Comparison of ENCODE assay signal across 1 cellular context in the genomic region with DNA sequence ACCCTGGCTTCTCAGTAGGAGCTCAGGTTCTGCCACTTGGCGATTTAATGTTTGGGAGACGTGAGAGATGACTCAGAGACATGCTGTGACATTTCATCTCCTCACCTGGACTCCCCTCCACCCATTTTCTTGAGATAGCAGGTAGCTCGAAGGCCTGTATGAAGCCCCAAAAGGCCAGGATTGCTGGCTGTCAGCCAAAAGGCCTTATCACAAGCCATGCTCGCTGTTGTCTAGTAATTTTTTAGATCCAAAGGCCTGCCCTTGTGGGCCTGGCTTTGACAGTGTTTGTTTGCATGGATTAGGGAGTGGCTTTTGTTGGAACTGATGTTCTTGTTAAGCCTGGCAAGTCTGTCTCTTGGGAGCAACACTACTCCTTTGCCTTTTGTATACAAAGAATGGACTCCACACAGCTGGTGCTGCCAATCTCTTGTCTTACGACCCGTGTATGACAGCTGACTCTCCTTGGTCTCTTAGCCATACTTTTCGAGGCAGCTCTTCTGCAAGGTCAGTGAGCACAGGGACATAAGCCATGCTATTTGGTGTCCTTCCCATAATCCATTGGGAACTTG.
TF ChIP-seq lines count a peak whose summit lies in the region.

No MANE protein-coding gene starts in this region.

TF ChIP-seq in HCT116, 20 proteins besides CTCF, POLR2A, EP300 and RAD21 (continued from another document):
- TF ChIP-seq TCF7L2 (IDR thresholded peaks at IDR 0.05; ENCODE audit: borderline replicate concordance, extremely low read depth, insufficient read depth, insufficient read length), result no peak
- no peak for TF ChIP-seq ELF1 (IDR thresholded peaks at IDR 0.05; ENCODE audit: borderline replicate concordance, low read depth)
- TF ChIP-seq, protein P1, sequence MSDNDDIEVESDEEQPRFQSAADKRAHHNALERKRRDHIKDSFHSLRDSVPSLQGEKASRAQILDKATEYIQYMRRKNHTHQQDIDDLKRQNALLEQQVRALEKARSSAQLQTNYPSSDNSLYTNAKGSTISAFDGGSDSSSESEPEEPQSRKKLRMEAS (IDR thresholded peaks at IDR 0.05), result no peak; the same call in 1 of the 2 replicates
- no peak for TF ChIP-seq YY1 (IDR thresholded peaks at IDR 0.05; ENCODE audit: extremely low read depth, insufficient replicate concordance, low read depth, low read length)
- no peak for TF ChIP-seq ZFX (IDR thresholded peaks at IDR 0.05)
- no peak for TF ChIP-seq EGR1 (IDR thresholded peaks at IDR 0.05; ENCODE audit: low read depth)
- TF ChIP-seq, protein P2, sequence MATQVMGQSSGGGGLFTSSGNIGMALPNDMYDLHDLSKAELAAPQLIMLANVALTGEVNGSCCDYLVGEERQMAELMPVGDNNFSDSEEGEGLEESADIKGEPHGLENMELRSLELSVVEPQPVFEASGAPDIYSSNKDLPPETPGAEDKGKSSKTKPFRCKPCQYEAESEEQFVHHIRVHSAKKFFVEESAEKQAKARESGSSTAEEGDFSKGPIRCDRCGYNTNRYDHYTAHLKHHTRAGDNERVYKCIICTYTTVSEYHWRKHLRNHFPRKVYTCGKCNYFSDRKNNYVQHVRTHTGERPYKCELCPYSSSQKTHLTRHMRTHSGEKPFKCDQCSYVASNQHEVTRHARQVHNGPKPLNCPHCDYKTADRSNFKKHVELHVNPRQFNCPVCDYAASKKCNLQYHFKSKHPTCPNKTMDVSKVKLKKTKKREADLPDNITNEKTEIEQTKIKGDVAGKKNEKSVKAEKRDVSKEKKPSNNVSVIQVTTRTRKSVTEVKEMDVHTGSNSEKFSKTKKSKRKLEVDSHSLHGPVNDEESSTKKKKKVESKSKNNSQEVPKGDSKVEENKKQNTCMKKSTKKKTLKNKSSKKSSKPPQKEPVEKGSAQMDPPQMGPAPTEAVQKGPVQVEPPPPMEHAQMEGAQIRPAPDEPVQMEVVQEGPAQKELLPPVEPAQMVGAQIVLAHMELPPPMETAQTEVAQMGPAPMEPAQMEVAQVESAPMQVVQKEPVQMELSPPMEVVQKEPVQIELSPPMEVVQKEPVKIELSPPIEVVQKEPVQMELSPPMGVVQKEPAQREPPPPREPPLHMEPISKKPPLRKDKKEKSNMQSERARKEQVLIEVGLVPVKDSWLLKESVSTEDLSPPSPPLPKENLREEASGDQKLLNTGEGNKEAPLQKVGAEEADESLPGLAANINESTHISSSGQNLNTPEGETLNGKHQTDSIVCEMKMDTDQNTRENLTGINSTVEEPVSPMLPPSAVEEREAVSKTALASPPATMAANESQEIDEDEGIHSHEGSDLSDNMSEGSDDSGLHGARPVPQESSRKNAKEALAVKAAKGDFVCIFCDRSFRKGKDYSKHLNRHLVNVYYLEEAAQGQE (IDR thresholded peaks at IDR 0.05; ENCODE audit: low read depth), result no peak
- TF ChIP-seq ZNF274 (IDR thresholded peaks at IDR 0.05; ENCODE audit: low read depth, low read length), result no peak
- TF ChIP-seq, protein P3, sequence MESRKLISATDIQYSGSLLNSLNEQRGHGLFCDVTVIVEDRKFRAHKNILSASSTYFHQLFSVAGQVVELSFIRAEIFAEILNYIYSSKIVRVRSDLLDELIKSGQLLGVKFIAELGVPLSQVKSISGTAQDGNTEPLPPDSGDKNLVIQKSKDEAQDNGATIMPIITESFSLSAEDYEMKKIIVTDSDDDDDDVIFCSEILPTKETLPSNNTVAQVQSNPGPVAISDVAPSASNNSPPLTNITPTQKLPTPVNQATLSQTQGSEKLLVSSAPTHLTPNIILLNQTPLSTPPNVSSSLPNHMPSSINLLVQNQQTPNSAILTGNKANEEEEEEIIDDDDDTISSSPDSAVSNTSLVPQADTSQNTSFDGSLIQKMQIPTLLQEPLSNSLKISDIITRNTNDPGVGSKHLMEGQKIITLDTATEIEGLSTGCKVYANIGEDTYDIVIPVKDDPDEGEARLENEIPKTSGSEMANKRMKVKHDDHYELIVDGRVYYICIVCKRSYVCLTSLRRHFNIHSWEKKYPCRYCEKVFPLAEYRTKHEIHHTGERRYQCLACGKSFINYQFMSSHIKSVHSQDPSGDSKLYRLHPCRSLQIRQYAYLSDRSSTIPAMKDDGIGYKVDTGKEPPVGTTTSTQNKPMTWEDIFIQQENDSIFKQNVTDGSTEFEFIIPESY (IDR thresholded peaks at IDR 0.05; ENCODE audit: extremely low read depth, insufficient replicate concordance, low read length), result no peak
- TF ChIP-seq EZH2phosphoT487 (IDR thresholded peaks at IDR 0.05; ENCODE audit: borderline replicate concordance), result no peak
- no peak for TF ChIP-seq EZH2 (IDR thresholded peaks at IDR 0.05)
- no peak for TF ChIP-seq JUND (IDR thresholded peaks at IDR 0.05)
- TF ChIP-seq CEBPB (IDR thresholded peaks at IDR 0.05; ENCODE audit: low read depth), result no peak
- no peak for TF ChIP-seq POLR2AphosphoS5 (IDR thresholded peaks at IDR 0.05; ENCODE audit: low read depth, low read length)
